11 cellular contexts compared by ENCODE assay signal in the genomic region with DNA sequence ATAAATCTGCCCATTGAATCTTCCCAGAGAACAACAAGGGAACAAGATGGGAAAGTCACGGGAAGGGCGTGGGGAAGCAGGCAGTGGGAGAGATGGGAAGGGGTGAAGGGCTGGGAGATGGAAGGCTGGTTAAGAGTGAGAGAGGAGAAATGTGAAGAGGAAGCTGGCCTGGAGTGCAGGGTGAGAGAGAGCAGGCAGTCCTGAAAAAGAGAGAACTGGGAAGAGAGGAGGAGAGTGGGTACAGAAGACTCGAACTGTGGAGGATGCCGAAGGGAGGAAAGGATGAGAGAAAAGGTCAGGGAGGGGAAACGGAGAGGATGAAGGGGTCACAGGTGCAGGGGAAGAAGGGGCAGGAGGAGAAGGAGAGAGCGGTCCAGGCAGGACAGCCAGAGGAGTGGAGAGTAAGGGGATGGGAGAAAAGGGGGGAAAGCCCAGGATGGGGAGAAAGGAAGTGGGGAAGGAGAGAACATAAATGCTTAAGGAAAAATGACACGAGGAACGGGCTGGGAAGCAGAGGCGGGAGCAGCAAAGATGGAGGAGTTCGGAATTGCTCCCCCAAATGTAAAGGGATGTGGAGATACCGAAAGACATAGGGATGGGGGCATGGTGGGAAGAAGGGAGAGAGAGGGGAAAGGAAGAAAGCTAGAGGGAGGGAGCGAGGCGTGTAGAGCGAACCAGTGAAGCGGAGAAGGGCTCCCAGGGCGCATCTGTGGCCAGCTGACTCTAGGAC. TPM values are rescaled to one million over a fixed set of nuclear protein-coding genes. Genes with fewer than 3 reads are reported as not detected.
DNase-seq lines count a peak whose midpoint lies in the region; ATAC-seq and TF ChIP-seq lines count a peak whose summit lies in the region.
"Had no signal": no experiment of that assay in that cellular context is flagged by ENCODE, and none has a peak within 500 bp of the region (broad histone marks: within the 10 kb centered on the region; RNA-seq: fewer than 3 reads in every experiment).

No MANE protein-coding gene starts in this region.

- peak overlapping the region; percentile 10 for H3K9ac ChIP-seq in iPS-15b (ENCODE audit: low read depth, low read length)

- H3K4me1 ChIP-seq in iPS-15b (ENCODE audit: control insufficient read depth, insufficient read depth, low read length) = peaks cover 3% of the 10 kb centered on the region
- H3K4me1 ChIP-seq in thymus (ENCODE audit: control insufficient read depth, insufficient read depth, low read length) = peaks cover 6% of the 10 kb centered on the region
- H3K4me1 ChIP-seq in tibial nerve = peaks cover 0 to 17% (median 14%) of the 10 kb centered on the region in 4 donors
- H3K4me1 ChIP-seq: pancreas had no signal

- DNase-seq in activated T-cell treated with anti-CD3 and anti-CD28 coated beads, Interleukin-2, amount 50 U/mL, for 4 hours = no peak
- DNase-seq in activated T-cell treated with anti-CD3 and anti-CD28 coated beads for 4 hours = no peak
- DNase-seq in tibial nerve (ENCODE audit: low spot score in 2 of 2) = no peak
- DNase-seq in mucosa of gallbladder (ENCODE audit: low spot score) = no peak
- DNase-seq in activated CD8-positive, alpha-beta memory T cell treated with anti-CD3 and anti-CD28 coated beads for 24 hours = no peak
- DNase-seq: thyroid gland had no signal

- H3K27ac ChIP-seq in thymus (ENCODE audit: low read depth) (no peak overlapping the region), tibial nerve (no peak overlapping the region)
- H3K27ac ChIP-seq: pancreas, SJSA1, thyroid gland had no signal

- peaks cover 24% of the 10 kb centered on the region for H3K27me3 ChIP-seq in iPS-15b (ENCODE audit: control insufficient read depth, insufficient read depth, low read length)
- peaks cover 52% of the 10 kb centered on the region for H3K27me3 ChIP-seq in thymus (ENCODE audit: control insufficient read depth, insufficient read depth)
- peaks cover 5 to 73% of the 10 kb centered on the region in 2 donors for H3K27me3 ChIP-seq in tibial nerve

- H3K9me3 Mint-ChIP-seq in activated T-cell treated with anti-CD3 and anti-CD28 coated beads, Interleukin-2, amount 50 U/mL, for 4 hours = no peaks in the 10 kb centered on the region
- H3K9me3 Mint-ChIP-seq in activated naive CD8-positive, alpha-beta T cell (ENCODE audit: low read depth) = no peaks in the 10 kb centered on the region

- peaks cover 5% of the 10 kb centered on the region for H3K36me3 ChIP-seq in iPS-15b (ENCODE audit: control insufficient read depth, insufficient read depth, low read length)
- H3K36me3 ChIP-seq in thymus (ENCODE audit: control insufficient read depth, insufficient read depth) = no peaks in the 10 kb centered on the region
- no peaks in the 10 kb centered on the region for H3K36me3 ChIP-seq in tibial nerve
- H3K36me3 ChIP-seq: pancreas, SJSA1, thyroid gland had no signal

- H3K27me3 Mint-ChIP-seq in activated T-cell treated with anti-CD3 and anti-CD28 coated beads, Interleukin-2, amount 50 U/mL, for 4 hours (ENCODE audit: low read depth) = peaks cover 50% of the 10 kb centered on the region
- peaks cover 30% of the 10 kb centered on the region for H3K27me3 Mint-ChIP-seq in activated naive CD8-positive, alpha-beta T cell

- H3K9me3 ChIP-seq in iPS-15b (ENCODE audit: control insufficient read depth, insufficient read depth, low read length) (no peaks in the 10 kb centered on the region), thymus (ENCODE audit: control insufficient read depth) (no peaks in the 10 kb centered on the region), tibial nerve (no peaks in the 10 kb centered on the region)
- H3K9me3 ChIP-seq: pancreas, SJSA1, thyroid gland had no signal

- peaks cover 19% of the 10 kb centered on the region for H3K4me1 Mint-ChIP-seq in activated T-cell treated with anti-CD3 and anti-CD28 coated beads, Interleukin-2, amount 50 U/mL, for 4 hours (ENCODE audit: low read depth)
- peaks cover 21% of the 10 kb centered on the region for H3K4me1 Mint-ChIP-seq in activated naive CD8-positive, alpha-beta T cell (ENCODE audit: low read depth)

- TF ChIP-seq CTCF in tibial nerve (IDR thresholded peaks at IDR 0.05) = no peak

- WGBS in thymus = 31% methylated on average over 16 of the region's 16 CpGs
- WGBS in tibial nerve, 2 donors = 15 to 19% methylated on average over 16 of the region's 16 CpGs

- H3K27ac Mint-ChIP-seq in activated naive CD8-positive, alpha-beta T cell = no peak overlapping the region

- TF ChIP-seq POLR2A in tibial nerve (IDR thresholded peaks at IDR 0.05) = no peak

- ATAC-seq in activated T-cell treated with anti-CD3 and anti-CD28 coated beads, Interleukin-2, amount 50 U/mL, for 4 hours = no peak

- no peak for TF ChIP-seq EP300 in tibial nerve (IDR thresholded peaks at IDR 0.05)

- H3K4me3 ChIP-seq in iPS-15b (ENCODE audit: low read depth, low read length) (peak overlapping the region; percentile 81), thymus (ENCODE audit: low read length) (peak overlapping the region; percentile 51), tibial nerve (peak overlapping the region in 2 of 4 donors; percentile 36 to 51)

- peak overlapping the region; percentile 60 for H3K4me3 Mint-ChIP-seq in activated T-cell treated with anti-CD3 and anti-CD28 coated beads, Interleukin-2, amount 50 U/mL, for 4 hours
- H3K4me3 Mint-ChIP-seq in activated naive CD8-positive, alpha-beta T cell = peak overlapping the region; percentile 70

- H3K36me3 Mint-ChIP-seq in activated T-cell treated with anti-CD3 and anti-CD28 coated beads, Interleukin-2, amount 50 U/mL, for 4 hours (ENCODE audit: insufficient read depth) = no peaks in the 10 kb centered on the region
- H3K36me3 Mint-ChIP-seq in activated naive CD8-positive, alpha-beta T cell = no peaks in the 10 kb centered on the region

RNA-seq across cellular contexts. Expression of gene PIANP, which starts 1.2 kb away (rescaled TPM):
- total RNA-seq in activated T-cell treated with anti-CD3 and anti-CD28 coated beads, Interleukin-2, amount 50 U/mL, for 4 hours = under 1 TPM; 0.20 to 0.57 (median 0.40) TPM
- 0.23 TPM for polyA plus RNA-seq in thymus
- total RNA-seq in tibial nerve = under 1 TPM in 2 of 4 donors, not detected in 2; 0.21 to 0.39 TPM
- 5.0 TPM for total RNA-seq in mucosa of gallbladder
- total RNA-seq: SJSA1 had no signal

RNA-seq across cellular contexts. Expression of gene ZNF384, which starts 10.2 kb away (rescaled TPM):
- total RNA-seq in activated T-cell treated with anti-CD3 and anti-CD28 coated beads, Interleukin-2, amount 50 U/mL, for 4 hours = 10 to 100 TPM; 59.7 to 70.2 (median 63.3) TPM
- 39.3 TPM for polyA plus RNA-seq in thymus
- total RNA-seq in tibial nerve (10 to 100 TPM; 26.2 to 52.5 (median 38.2) TPM), mucosa of gallbladder (60.6 TPM)

RNA-seq across cellular contexts. Expression of gene COPS7A, which starts 24.4 kb away (rescaled TPM):
- 10 to 100 TPM; 46.5 to 54.4 (median 48.1) TPM for total RNA-seq in activated T-cell treated with anti-CD3 and anti-CD28 coated beads, Interleukin-2, amount 50 U/mL, for 4 hours
- polyA plus RNA-seq in thymus = 39.8 TPM
- 10 to 100 TPM; 46.9 to 74.4 (median 70.0) TPM for total RNA-seq in tibial nerve
- 61.4 TPM for total RNA-seq in mucosa of gallbladder

RNA-seq across cellular contexts. Expression of gene ING4, which starts 36.5 kb away (rescaled TPM):
- total RNA-seq in activated T-cell treated with anti-CD3 and anti-CD28 coated beads, Interleukin-2, amount 50 U/mL, for 4 hours = 1 to 10 TPM; 5.9 to 7.5 (median 6.9) TPM
- polyA plus RNA-seq in thymus = 70.0 TPM
- total RNA-seq in tibial nerve (10 to 100 TPM; 32.6 to 52.5 (median 45.3) TPM), mucosa of gallbladder (58.0 TPM)

RNA-seq across cellular contexts. Expression of gene ACRBP, which starts 52.2 kb away (rescaled TPM):
- total RNA-seq in activated T-cell treated with anti-CD3 and anti-CD28 coated beads, Interleukin-2, amount 50 U/mL, for 4 hours = 1 to 10 TPM in 1 of 3 donors, under 1 TPM in 2; 0.65 to 1.3 (median 0.71) TPM
- polyA plus RNA-seq in thymus = 10.5 TPM
- total RNA-seq in tibial nerve = 1 to 10 TPM in 3 of 4 donors, under 1 TPM in 1; 0.30 to 2.4 (median 2.0) TPM
- 9.8 TPM for total RNA-seq in mucosa of gallbladder
- total RNA-seq: SJSA1 had no signal
